39 cellular contexts compared by ENCODE assay signal in genomic region chr20:714453-714852, GRCh38. TPM values are rescaled to one million over a fixed set of nuclear protein-coding genes. Genes with fewer than 3 reads are reported as not detected.
"Had no signal": no experiment of that assay in that cellular context is flagged by ENCODE, and none has a peak within 500 bp of the region (broad histone marks: within the 10 kb centered on the region; RNA-seq: fewer than 3 reads in every experiment).

No MANE protein-coding gene starts in this region.

- DNase-seq: Kasumi-1, MG63, MM.1S, MV-4-11, NCI-H1048, NCI-H1092, NCI-H1092 treated with DMSO at 0.1 percent for 48 hours, NCI-H1105, NCI-H1105 treated with DMSO at 0.1 percent for 48 hours, NCI-H1417, NCI-H1417 treated with DMSO at 0.1 percent for 48 hours, NCI-H1436, NCI-H1436 treated with DMSO at 0.1 percent for 48 hours, NCI-H146, NCI-H1694, NCI-H1694 treated with DMSO at 0.1 percent for 48 hours, NCI-H187, NCI-H187 treated with DMSO at 0.1 percent for 48 hours, NCI-H1930, NCI-H2029, NCI-H2029 treated with DMSO at 0.1 percent for 48 hours, NCI-H2081, NCI-H2081 treated with DMSO at 0.1 percent for 48 hours, NCI-H2107, NCI-H2171, NCI-H2171 treated with DMSO at 0.1 percent for 48 hours, NCI-H2227 treated with DMSO at 0.1 percent for 48 hours, NCI-H226, NCI-H345, NCI-H446, NCI-H446 treated with DMSO at 0.1 percent for 48 hours, NCI-H510A, NCI-H510A treated with DMSO at 0.1 percent for 48 hours, NCI-H524, NCI-H524 treated with DMSO at 0.1 percent for 48 hours had no signal

- H3K27me3 ChIP-seq: MG63 had no signal

- H3K4me3 ChIP-seq: MG63 had no signal

- H3K36me3 ChIP-seq: MG63 had no signal

RNA-seq across cellular contexts. Expression of gene SCRT2, which starts 38.9 kb away (rescaled TPM):
- total RNA-seq: LHCN-M2, M059J, MCF 10A, NCI-H460 had no signal

RNA-seq across cellular contexts. Expression of gene SLC52A3, which starts 53.8 kb away (rescaled TPM):
- total RNA-seq: LHCN-M2 had no signal
